ENCODE assay signal across 1 cellular context in genomic region chr7:129218514-129219036, GRCh38.
TF ChIP-seq lines count a peak whose summit lies in the region.

No MANE protein-coding gene starts in this region.

TF ChIP-seq in K562, 482 proteins besides CTCF, POLR2A, EP300 and RAD21 (continued from another document and continues in another):
- TF ChIP-seq ZNF695 (CRISPR knock-in tag; IDR thresholded peaks at IDR 0.05) (no peak), SRF (CRISPR knock-in tag; IDR thresholded peaks at IDR 0.05) (peak in 1 of 2 experiments; percentile 49; a peak in 1 of 4 replicates), ZNF274 (IDR thresholded peaks at IDR 0.05; ENCODE audit: borderline replicate concordance, low read depth, low read length) (no peak), RBFOX2 (IDR thresholded peaks at IDR 0.05; ENCODE audit: low read depth, low read length) (no peak), TCFL5 (CRISPR knock-in tag; conservative IDR thresholded peaks at IDR 0.05) (no peak), ZNF785 (CRISPR knock-in tag; IDR thresholded peaks at IDR 0.05) (no peak), GABPB1 (CRISPR knock-in tag; IDR thresholded peaks at IDR 0.05) (peak; percentile 68; the same call in 1 of the 2 replicates), ZNF561 (CRISPR knock-in tag; conservative IDR thresholded peaks at IDR 0.05) (no peak), CREB1 (IDR thresholded peaks at IDR 0.05) (no peak), CREB1 (CRISPR knock-in tag; IDR thresholded peaks at IDR 0.05) (no peak), DEAF1 (CRISPR knock-in tag; IDR thresholded peaks at IDR 0.05) (peak; percentile 96), E2F5 (CRISPR knock-in tag; IDR thresholded peaks at IDR 0.05) (no peak), JUN (IDR thresholded peaks at IDR 0.05; ENCODE audit: borderline replicate concordance, low read depth, low read length) (0 out of 2 replicates have a peak, but pooled peaks have one; percentile 26), JUN (CRISPR knock-in tag; IDR thresholded peaks at IDR 0.05; ENCODE audit: borderline replicate concordance) (no peak), PPARD (CRISPR knock-in tag; IDR thresholded peaks at IDR 0.05) (no peak), NR2F6 (CRISPR knock-in tag; IDR thresholded peaks at IDR 0.05) (no peak), MIER1 (IDR thresholded peaks at IDR 0.05; ENCODE audit: low read depth) (0 out of 2 replicates have a peak, but pooled peaks have one; percentile 60), STAG1 (CRISPR knock-in tag; IDR thresholded peaks at IDR 0.05; ENCODE audit: borderline replicate concordance) (peak; percentile 93), C11orf30 (IDR thresholded peaks at IDR 0.05; ENCODE audit: low read depth) (no peak), RCOR1 (IDR thresholded peaks at IDR 0.05; ENCODE audit: borderline replicate concordance in 1 of 2, low read depth in 2 of 2, low read length in 2 of 2) (peak in 1 of 2 experiments; percentile 80; a peak in 1 of 4 replicates), CTBP1 (IDR thresholded peaks at IDR 0.05; ENCODE audit: borderline replicate concordance) (peak; percentile 79), RBM15 (IDR thresholded peaks at IDR 0.05; ENCODE audit: insufficient read depth, low read length) (no peak), PRDM10 (IDR thresholded peaks at IDR 0.05; ENCODE audit: partially characterized antibody) (no peak), HOMEZ (CRISPR knock-in tag; IDR thresholded peaks at IDR 0.05) (no peak), ZSCAN29 (IDR thresholded peaks at IDR 0.05) (no peak), HDAC1 (IDR thresholded peaks at IDR 0.05) (no peak), IRF9 (tag; IDR thresholded peaks at IDR 0.05) (no peak), SAFB (IDR thresholded peaks at IDR 0.05; ENCODE audit: borderline replicate concordance, low read depth, low read length) (no peak), RFX7 (CRISPR knock-in tag; IDR thresholded peaks at IDR 0.05) (no peak), SAFB2 (IDR thresholded peaks at IDR 0.05; ENCODE audit: borderline replicate concordance, low read depth, low read length, severe bottlenecking) (no peak), MYC (IDR thresholded peaks at IDR 0.05; ENCODE audit: low read depth, low read length) (0 out of 2 replicates have a peak, but pooled peaks have one; percentile 39), MYC (CRISPR knock-in tag; IDR thresholded peaks at IDR 0.05; ENCODE audit: borderline replicate concordance, low read depth) (no peak), ZNF24 (IDR thresholded peaks at IDR 0.05) (no peak), SNRNP70 (optimal IDR thresholded peaks at IDR 0.05; ENCODE audit: low read depth, low read length) (no peak), EZH2 (IDR thresholded peaks at IDR 0.05; ENCODE audit: borderline replicate concordance, low read depth, low read length) (no peak), ZBTB49 (CRISPR knock-in tag; IDR thresholded peaks at IDR 0.05; ENCODE audit: borderline replicate concordance) (no peak), CHCHD3 (CRISPR knock-in tag; IDR thresholded peaks at IDR 0.05) (no peak), ZC3H4 (CRISPR knock-in tag; IDR thresholded peaks at IDR 0.05; ENCODE audit: borderline replicate concordance) (no peak), ZBTB43 (CRISPR knock-in tag; IDR thresholded peaks at IDR 0.05) (no peak), TEAD4 (IDR thresholded peaks at IDR 0.05; ENCODE audit: low read length) (peak; percentile 44; the same call in 1 of the 2 replicates), TEAD4 (CRISPR knock-in tag; IDR thresholded peaks at IDR 0.05; ENCODE audit: borderline replicate concordance) (no peak), ZC3H11A (IDR thresholded peaks at IDR 0.05; ENCODE audit: low read depth, low read length) (no peak), HBP1 (CRISPR knock-in tag; IDR thresholded peaks at IDR 0.05) (no peak), NFE2L1 (tag; IDR thresholded peaks at IDR 0.05; ENCODE audit: borderline replicate concordance, low read depth) (no peak), XRCC4 (IDR thresholded peaks at IDR 0.05; ENCODE audit: extremely low read depth, insufficient read depth, insufficient read length) (no peak), SNAPC5 (CRISPR knock-in tag; IDR thresholded peaks at IDR 0.05) (no peak), BDP1 (IDR thresholded peaks at IDR 0.05; ENCODE audit: insufficient read depth, insufficient read length) (no peak), MXD1 (CRISPR knock-in tag; IDR thresholded peaks at IDR 0.05; ENCODE audit: borderline replicate concordance, poor library complexity, severe bottlenecking) (no peak), PML (IDR thresholded peaks at IDR 0.05; ENCODE audit: low read length) (no peak), TARDBP (IDR thresholded peaks at IDR 0.05) (peak; percentile 71; the same call in 1 of the 2 replicates), NR1H2 (CRISPR knock-in tag; IDR thresholded peaks at IDR 0.05) (no peak), TBP (optimal IDR thresholded peaks at IDR 0.05; ENCODE audit: low read depth, low read length) (no peak), ARID2 (IDR thresholded peaks at IDR 0.05) (peak; percentile 90), ID3 (CRISPR knock-in tag; IDR thresholded peaks at IDR 0.05) (no peak), ID3 (tag; IDR thresholded peaks at IDR 0.05) (peak; percentile 69; the same call in 1 of the 2 replicates)
